ENCODE assay signal across 25 cellular contexts in the genomic region with DNA sequence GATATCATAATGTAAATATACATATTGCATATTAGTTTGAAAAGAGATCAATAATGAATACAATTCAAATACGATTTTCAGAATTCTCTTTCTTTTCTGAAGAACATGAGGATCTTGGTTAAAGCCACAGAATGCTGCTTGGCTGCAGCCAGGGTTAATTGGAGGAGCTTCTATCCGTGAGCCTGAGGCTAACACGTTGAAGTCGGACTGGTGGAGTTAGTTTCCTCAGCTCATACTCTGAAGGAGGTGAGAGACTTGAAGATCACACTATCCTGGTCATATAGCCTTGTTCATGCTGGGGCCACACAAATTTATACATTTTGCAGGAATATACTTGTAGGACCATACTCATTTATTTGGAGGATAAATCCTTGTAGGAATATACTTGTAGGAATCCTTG.
"Had no signal": no experiment of that assay in that cellular context is flagged by ENCODE, and none has a peak within 500 bp of the region (broad histone marks: within the 10 kb centered on the region; RNA-seq: fewer than 3 reads in every experiment).

No MANE protein-coding gene starts in this region.

- H3K27me3 ChIP-seq: cardiac muscle cell, SJSA1 had no signal

- H3K4me3 ChIP-seq: cardiac muscle cell, SJSA1 had no signal

- H3K4me2 ChIP-seq: KMS-11 had no signal

- H3K36me3 ChIP-seq: cardiac muscle cell, SJSA1 had no signal

- H3K9me3 ChIP-seq: SJSA1 had no signal

- H3K4me1 ChIP-seq: SJSA1 had no signal

- FAIRE-seq: astrocyte, RCC 7860 had no signal

- ATAC-seq: activated naive CD4-positive, alpha-beta T cell treated with anti-CD3 and anti-CD28 coated beads, Interleukin-2, amount 50 U/mL, for 72 hours; activated naive CD8-positive, alpha-beta T cell treated with anti-CD3 and anti-CD28 coated beads, Interleukin-2, amount 50 U/mL, for 24 hours; activated T-cell treated with anti-CD3 and anti-CD28 coated beads, Interleukin-2, amount 50 U/mL, for 4 hours had no signal

- H3K9ac ChIP-seq: KMS-11 had no signal

- DNase-seq: activated B cell treated with CpG ODN at 0.5 μM for 24 hours; activated CD4-positive, alpha-beta memory T cell treated with anti-CD3 and anti-CD28 coated beads for 36 hours; activated CD4-positive, alpha-beta T cell treated with anti-CD3 and anti-CD28 coated beads for 1 hour; activated CD4-positive, alpha-beta T cell treated with anti-CD3 and anti-CD28 coated beads, Interleukin-2, amount 10 ng/mL, durations not matched to agents 24 days and 14 days; activated CD8-positive, alpha-beta memory T cell treated with anti-CD3 and anti-CD28 coated beads for 24 hours; activated effector memory CD4-positive, alpha-beta T cell treated with anti-CD3 and anti-CD28 coated beads, Interleukin-2, amount 50 U/mL, for 16 hours; activated naive CD4-positive, alpha-beta T cell treated with Interleukin-2 at 50 U/mL for 16 hours; activated naive CD8-positive, alpha-beta T cell treated with anti-CD3 and anti-CD28 coated beads, Interleukin-2, amount 50 U/mL, for 24 hours; activated T-cell treated with anti-CD3 and anti-CD28 coated beads, Interleukin-2, amount 50 U/mL, for 4 hours; amniotic stem cell; NCI-H1092; NCI-H1417; NCI-H1930; NCI-H2227 treated with DMSO at 0.1 percent for 48 hours; NCI-H446 treated with DMSO at 0.1 percent for 48 hours; NCI-H524 treated with DMSO at 0.1 percent for 48 hours; NCI-H774; NK-92 treated with Interleukin-12 subunit alpha and Interleukin-12 subunit beta, amount 100 ng/mL, for 24 hours; SHP77 had no signal

- H3K27ac ChIP-seq: cardiac muscle cell, KMS-11, SJSA1 had no signal
